In the genomic region with DNA sequence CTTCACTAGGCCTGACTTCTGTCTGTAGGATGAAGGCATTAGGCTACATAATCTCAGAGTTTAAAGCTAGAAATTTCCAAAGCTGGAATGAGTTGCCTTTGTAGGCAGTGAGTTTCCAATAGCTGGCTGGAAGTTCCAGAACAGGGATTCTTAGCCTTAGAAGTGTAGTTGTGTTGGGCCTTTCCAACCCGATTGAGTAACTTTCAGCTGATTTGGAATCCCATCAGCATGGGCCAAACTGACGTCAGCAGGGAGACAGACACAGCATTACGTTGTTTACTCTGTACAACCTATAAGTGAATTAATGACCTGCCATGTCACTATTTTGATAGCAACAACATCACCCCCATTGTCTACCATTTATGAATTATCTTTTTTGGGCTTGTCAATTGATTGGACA, we compare ENCODE assay signal across 15 cellular contexts. TPM values are rescaled to one million over a fixed set of nuclear protein-coding genes. Genes with fewer than 3 reads are reported as not detected.
DNase-seq lines count a peak whose midpoint lies in the region; ATAC-seq and TF ChIP-seq lines count a peak whose summit lies in the region.
"Had no signal": no experiment of that assay in that cellular context is flagged by ENCODE, and none has a peak within 500 bp of the region (broad histone marks: within the 10 kb centered on the region; RNA-seq: fewer than 3 reads in every experiment).

No MANE protein-coding gene starts in this region.

- TF ChIP-seq CTCF in PC-9 (conservative IDR thresholded peaks at IDR 0.05) (no peak), GM13977 (IDR thresholded peaks at IDR 0.05; ENCODE audit: extremely low read depth, insufficient read depth, missing control alignments) (no peak), GM10266 (IDR thresholded peaks at IDR 0.05; ENCODE audit: control insufficient read depth, insufficient read depth, low read depth, missing control alignments) (no peak), GM23338 (conservative IDR thresholded peaks at IDR 0.05; ENCODE audit: low read depth in 2 of 2) (no peak)

- no peak overlapping the region for H3K27ac Mint-ChIP-seq in GM23338

- no peak overlapping the region for H2AFZ ChIP-seq in PC-9
- no peak overlapping the region for H2AFZ ChIP-seq in GM23338

- no peaks in the 10 kb centered on the region for H3K9me3 ChIP-seq in PC-9 (ENCODE audit: insufficient read depth, low read depth)
- H3K9me3 ChIP-seq in muscle layer of duodenum (ENCODE audit: control insufficient read depth in 1 of 2, low read length in 2 of 2): no peaks in the 10 kb centered on the region
- no peaks in the 10 kb centered on the region for H3K9me3 ChIP-seq in stomach smooth muscle (ENCODE audit: control insufficient read depth in 2 of 2, low read length in 2 of 2)

- no peaks in the 10 kb centered on the region for H3K9me3 Mint-ChIP-seq in GM23338

- H3K4me2 ChIP-seq in PC-9 (peak overlapping the region; percentile 45; the same call in 1 of the 2 replicates), GM23338 (no peak overlapping the region)

- CTCF ChIA-PET in PC-9 (lab: Charles Lee): no interaction called here

- no peak overlapping the region for H3K9ac ChIP-seq in stomach smooth muscle (ENCODE audit: low read length in 2 of 2)

- peaks cover 34% of the 10 kb centered on the region for H3F3A ChIP-seq in PC-9 (ENCODE audit: insufficient read depth, low read depth)
- H3F3A ChIP-seq in GM23338 (replicated peaks; ENCODE audit: low read depth): no peaks in the 10 kb centered on the region

- H4K20me1 ChIP-seq in PC-9 (ENCODE audit: insufficient read depth) (no peaks in the 10 kb centered on the region), GM23338 (replicated peaks; ENCODE audit: insufficient read depth) (no peaks in the 10 kb centered on the region)

- H3K27me3 ChIP-seq in PC-9 (ENCODE audit: insufficient read depth, low read depth): no peaks in the 10 kb centered on the region
- H3K27me3 ChIP-seq in muscle layer of duodenum (ENCODE audit: low read depth, low read length): peaks cover 3% of the 10 kb centered on the region
- no peaks in the 10 kb centered on the region for H3K27me3 ChIP-seq in stomach smooth muscle (ENCODE audit: control insufficient read depth in 1 of 2, insufficient read depth in 2 of 2, low read length in 2 of 2)
- no peaks in the 10 kb centered on the region for H3K27me3 ChIP-seq in GM23338 (ENCODE audit: insufficient read depth)

- H3K4me1 ChIP-seq in PC-9 (replicated peaks; ENCODE audit: insufficient read depth): peaks cover 72% of the 10 kb centered on the region
- H3K4me1 ChIP-seq in muscle layer of duodenum (ENCODE audit: control insufficient read depth in 1 of 2, insufficient read depth in 2 of 2, low read length in 2 of 2): peaks cover 11 to 22% of the 10 kb centered on the region in 2 donors
- peaks cover 42% of the 10 kb centered on the region for H3K4me1 ChIP-seq in stomach smooth muscle (ENCODE audit: control insufficient read depth, insufficient read depth, low read length)
- H3K4me1 ChIP-seq in GM23338 (ENCODE audit: insufficient read depth): peaks cover 5% of the 10 kb centered on the region

- peaks cover 25% of the 10 kb centered on the region; the same call in 2 of the 3 replicates for H3K4me1 Mint-ChIP-seq in GM23338

- H3K27me3 Mint-ChIP-seq in GM23338 (ENCODE audit: insufficient read depth, low read depth, poor library complexity): no peaks in the 10 kb centered on the region

- POLR2A ChIA-PET in PC-9 (lab: Charles Lee; ENCODE audit: unreplicated experiment): no interaction called here

- H3K4me3 Mint-ChIP-seq in GM23338: no peak overlapping the region

- peaks cover 20% of the 10 kb centered on the region; the same call in 1 of the 2 replicates for H3K79me2 ChIP-seq in PC-9 (ENCODE audit: low read depth)
- H3K79me2 ChIP-seq in GM23338 (replicated peaks; ENCODE audit: insufficient read depth): no peaks in the 10 kb centered on the region

- H3K36me3 ChIP-seq in PC-9 (ENCODE audit: low read depth): 0 out of 2 replicates have a peak, but pooled peaks cover 3% of the 10 kb centered on the region
- no peaks in the 10 kb centered on the region for H3K36me3 ChIP-seq in muscle layer of duodenum (ENCODE audit: control insufficient read depth in 1 of 2, insufficient read depth in 2 of 2, low read length in 2 of 2)
- peaks cover 0 to 4% of the 10 kb centered on the region in 2 donors for H3K36me3 ChIP-seq in stomach smooth muscle (ENCODE audit: control insufficient read depth in 2 of 2, insufficient read depth in 2 of 2, low read length in 2 of 2)
- H3K36me3 ChIP-seq in GM23338 (ENCODE audit: insufficient read depth): no peaks in the 10 kb centered on the region

- ATAC-seq in GM23338: no peak

- DNase-seq in PC-9: no peak
- peak; percentile 58 for DNase-seq in foreskin melanocyte
- DNase-seq in GM13977 (ENCODE audit: low spot score): no peak
- DNase-seq in GM10266 (ENCODE audit: extremely low spot score): no peak
- DNase-seq in GM23338 (ENCODE audit: low spot score): no peak
- DNase-seq in dermis blood vessel endothelial cell: no peak
- DNase-seq: C1 segment of cervical spinal cord, GF-D8, NCI-H1105 treated with DMSO at 0.1 percent for 48 hours, NCI-H1694 treated with DMSO at 0.1 percent for 48 hours, NCI-H345, NCI-H526, RPMI8226 had no signal

- H3K27ac ChIP-seq in PC-9 (no peak overlapping the region), muscle layer of duodenum (ENCODE audit: low read length) (peak overlapping the region; percentile 52), stomach smooth muscle (ENCODE audit: low read length) (peak overlapping the region; percentile 63), GM23338 (ENCODE audit: low read depth) (no peak overlapping the region)

- H3K9me2 ChIP-seq in PC-9 (ENCODE audit: insufficient read depth) (no peaks in the 10 kb centered on the region), GM23338 (ENCODE audit: insufficient read depth) (no peaks in the 10 kb centered on the region)

- no peaks in the 10 kb centered on the region for H3K36me3 Mint-ChIP-seq in GM23338 (ENCODE audit: low read depth)

- in situ Hi-C loops in GM13977 (cut with MboI; ENCODE audit: low pct_unique_long_range_greater_than_20kb, low sequenced_read_pairs, unreplicated experiment): no loop called here

- no peak overlapping the region for H3K4me3 ChIP-seq in PC-9
- no peak overlapping the region for H3K4me3 ChIP-seq in muscle layer of duodenum (ENCODE audit: low read depth in 1 of 2, low read length in 2 of 2)
- H3K4me3 ChIP-seq in stomach smooth muscle (ENCODE audit: low read length in 2 of 2): no peak overlapping the region
- no peak overlapping the region for H3K4me3 ChIP-seq in GM23338

- no TSS peak for BruUV-seq in PC-9 (replicated peaks; lab: Mats Ljungman, UMichigan)

- intact Hi-C loops in PC-9 (cut with micrococcal nuclease; ENCODE audit: unreplicated experiment): no loop called here

TF ChIP-seq in GM23338, 12 proteins besides CTCF, POLR2A, EP300 and RAD21:
- TF ChIP-seq NANOG (IDR thresholded peaks at IDR 0.05; ENCODE audit: borderline replicate concordance): no peak
- TF ChIP-seq JUNB (IDR thresholded peaks at IDR 0.05; ENCODE audit: unreplicated experiment): no peak
- no peak for TF ChIP-seq STAT1 (IDR thresholded peaks at IDR 0.05; ENCODE audit: unreplicated experiment)

RNA-seq across cellular contexts. Expression of a gene that starts 56.9 kb away (rescaled TPM):
- 8.3 and 9.0 TPM in 2 replicates for total RNA-seq in PC-9 (2021)
- 3.7 and 5.5 TPM in 2 replicates for total RNA-seq in GM23338 (2014; rRNA removed; shearing (Covaris generic))
- polyA plus RNA-seq in GM23338 (2016; fragmentation: Nextera tagmentation; extraction: Ambion mirVana): 1.6 TPM in 2 replicates
- total RNA-seq in dermis blood vessel endothelial cell: 2.7 and 4.8 TPM in 2 replicates

Comparison
In these comparisons a context has a peak if more than half of its experiments do, and no peak if none do; other contexts are left out.
1. H3K27ac ChIP-seq: peak in muscle layer of duodenum (single experiment) and stomach smooth muscle (single experiment); none in PC-9 (single experiment) and GM23338 (single experiment).